ENCODE assay signal across 1 cellular context in the genomic region with DNA sequence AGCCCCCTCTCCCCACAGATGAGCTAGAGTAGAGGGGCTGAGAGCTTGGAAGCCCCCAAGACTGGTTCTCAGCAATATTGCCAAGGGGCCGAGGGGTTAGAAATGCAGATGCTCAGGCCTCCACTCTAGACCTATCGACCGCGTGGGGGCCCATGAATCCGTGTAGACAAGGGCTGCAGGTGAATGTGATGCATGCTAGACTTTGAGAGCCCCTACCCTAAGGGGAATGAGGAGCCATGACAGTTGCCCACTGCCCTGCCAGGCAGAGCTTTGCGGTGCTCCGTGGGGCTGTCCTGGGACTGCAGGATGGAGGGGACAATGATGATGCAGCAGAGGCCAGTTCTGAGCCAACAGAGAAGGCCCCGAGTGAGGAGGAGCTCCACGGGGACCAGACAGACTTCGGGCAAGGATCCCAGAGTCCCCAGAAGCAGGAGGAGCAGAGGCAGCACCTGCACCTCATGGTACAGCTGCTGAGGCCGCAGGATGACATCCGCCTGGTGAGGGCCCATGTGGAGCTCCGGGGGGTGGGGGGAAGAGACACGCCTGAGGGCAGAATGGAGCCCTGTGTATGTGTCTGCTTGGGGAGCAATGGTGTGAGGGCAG.
TF ChIP-seq lines count a peak whose summit lies in the region.

No MANE protein-coding gene starts in this region.

TF ChIP-seq in GM23338, 12 proteins besides CTCF, POLR2A, EP300 and RAD21:
- TF ChIP-seq, protein P1, sequence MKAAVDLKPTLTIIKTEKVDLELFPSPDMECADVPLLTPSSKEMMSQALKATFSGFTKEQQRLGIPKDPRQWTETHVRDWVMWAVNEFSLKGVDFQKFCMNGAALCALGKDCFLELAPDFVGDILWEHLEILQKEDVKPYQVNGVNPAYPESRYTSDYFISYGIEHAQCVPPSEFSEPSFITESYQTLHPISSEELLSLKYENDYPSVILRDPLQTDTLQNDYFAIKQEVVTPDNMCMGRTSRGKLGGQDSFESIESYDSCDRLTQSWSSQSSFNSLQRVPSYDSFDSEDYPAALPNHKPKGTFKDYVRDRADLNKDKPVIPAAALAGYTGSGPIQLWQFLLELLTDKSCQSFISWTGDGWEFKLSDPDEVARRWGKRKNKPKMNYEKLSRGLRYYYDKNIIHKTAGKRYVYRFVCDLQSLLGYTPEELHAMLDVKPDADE (IDR thresholded peaks at IDR 0.05) = no peak
- no peak for TF ChIP-seq EZH2 (IDR thresholded peaks at IDR 0.05; ENCODE audit: low read depth, unreplicated experiment)
- TF ChIP-seq, protein P2, sequence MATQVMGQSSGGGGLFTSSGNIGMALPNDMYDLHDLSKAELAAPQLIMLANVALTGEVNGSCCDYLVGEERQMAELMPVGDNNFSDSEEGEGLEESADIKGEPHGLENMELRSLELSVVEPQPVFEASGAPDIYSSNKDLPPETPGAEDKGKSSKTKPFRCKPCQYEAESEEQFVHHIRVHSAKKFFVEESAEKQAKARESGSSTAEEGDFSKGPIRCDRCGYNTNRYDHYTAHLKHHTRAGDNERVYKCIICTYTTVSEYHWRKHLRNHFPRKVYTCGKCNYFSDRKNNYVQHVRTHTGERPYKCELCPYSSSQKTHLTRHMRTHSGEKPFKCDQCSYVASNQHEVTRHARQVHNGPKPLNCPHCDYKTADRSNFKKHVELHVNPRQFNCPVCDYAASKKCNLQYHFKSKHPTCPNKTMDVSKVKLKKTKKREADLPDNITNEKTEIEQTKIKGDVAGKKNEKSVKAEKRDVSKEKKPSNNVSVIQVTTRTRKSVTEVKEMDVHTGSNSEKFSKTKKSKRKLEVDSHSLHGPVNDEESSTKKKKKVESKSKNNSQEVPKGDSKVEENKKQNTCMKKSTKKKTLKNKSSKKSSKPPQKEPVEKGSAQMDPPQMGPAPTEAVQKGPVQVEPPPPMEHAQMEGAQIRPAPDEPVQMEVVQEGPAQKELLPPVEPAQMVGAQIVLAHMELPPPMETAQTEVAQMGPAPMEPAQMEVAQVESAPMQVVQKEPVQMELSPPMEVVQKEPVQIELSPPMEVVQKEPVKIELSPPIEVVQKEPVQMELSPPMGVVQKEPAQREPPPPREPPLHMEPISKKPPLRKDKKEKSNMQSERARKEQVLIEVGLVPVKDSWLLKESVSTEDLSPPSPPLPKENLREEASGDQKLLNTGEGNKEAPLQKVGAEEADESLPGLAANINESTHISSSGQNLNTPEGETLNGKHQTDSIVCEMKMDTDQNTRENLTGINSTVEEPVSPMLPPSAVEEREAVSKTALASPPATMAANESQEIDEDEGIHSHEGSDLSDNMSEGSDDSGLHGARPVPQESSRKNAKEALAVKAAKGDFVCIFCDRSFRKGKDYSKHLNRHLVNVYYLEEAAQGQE (IDR thresholded peaks at IDR 0.05; ENCODE audit: unreplicated experiment) = no peak
- no peak for TF ChIP-seq POLR2AphosphoS5 (IDR thresholded peaks at IDR 0.05; ENCODE audit: low read depth)
- TF ChIP-seq ZNF331 (CRISPR knock-in tag; IDR thresholded peaks at IDR 0.05; ENCODE audit: low read depth) = no peak
- no peak for TF ChIP-seq CREB1 (CRISPR knock-in tag; IDR thresholded peaks at IDR 0.05; ENCODE audit: low read depth)
- no peak for TF ChIP-seq STAT1 (IDR thresholded peaks at IDR 0.05; ENCODE audit: unreplicated experiment)
- TF ChIP-seq EZH2phosphoT487 (IDR thresholded peaks at IDR 0.05; ENCODE audit: unreplicated experiment) = no peak
- no peak for TF ChIP-seq NANOG (IDR thresholded peaks at IDR 0.05; ENCODE audit: borderline replicate concordance)
